20 cellular contexts compared by ENCODE assay signal in genomic region chr3:55584030-55584429, GRCh38.
"Had no signal": no experiment of that assay in that cellular context is flagged by ENCODE, and none has a peak within 500 bp of the region (broad histone marks: within the 10 kb centered on the region; RNA-seq: fewer than 3 reads in every experiment).

No MANE protein-coding gene starts in this region.

- ATAC-seq: gastrocnemius medialis; naive thymus-derived CD4-positive, alpha-beta T cell; sciatic nerve; stimulated activated effector memory CD8-positive, alpha-beta T cell treated with anti-CD3 and anti-CD28 coated beads, Interleukin-12 subunit alpha, Interleukin-12 subunit beta, amount 100 ng/mL, for 72 hours had no signal

- H3K4me1 Mint-ChIP-seq: naive thymus-derived CD4-positive, alpha-beta T cell; stimulated activated effector memory CD8-positive, alpha-beta T cell treated with anti-CD3 and anti-CD28 coated beads, Interleukin-12 subunit alpha, Interleukin-12 subunit beta, amount 100 ng/mL, for 72 hours had no signal

- H3K4me1 ChIP-seq: gastrocnemius medialis, parathyroid adenoma, thyroid gland had no signal

- H3K4me3 Mint-ChIP-seq: naive thymus-derived CD4-positive, alpha-beta T cell; nephron; neural progenitor cell; stimulated activated effector memory CD8-positive, alpha-beta T cell treated with anti-CD3 and anti-CD28 coated beads, Interleukin-12 subunit alpha, Interleukin-12 subunit beta, amount 100 ng/mL, for 72 hours; type B pancreatic cell had no signal

- H3K27ac Mint-ChIP-seq: naive thymus-derived CD4-positive, alpha-beta T cell; neural progenitor cell; progenitor cell of endocrine pancreas; stimulated activated effector memory CD8-positive, alpha-beta T cell treated with anti-CD3 and anti-CD28 coated beads, Interleukin-12 subunit alpha, Interleukin-12 subunit beta, amount 100 ng/mL, for 72 hours; type B pancreatic cell had no signal

- H3K36me3 Mint-ChIP-seq: naive thymus-derived CD4-positive, alpha-beta T cell; neural progenitor cell; stimulated activated effector memory CD8-positive, alpha-beta T cell treated with anti-CD3 and anti-CD28 coated beads, Interleukin-12 subunit alpha, Interleukin-12 subunit beta, amount 100 ng/mL, for 72 hours; type B pancreatic cell had no signal

- H3K4me3 ChIP-seq: dorsolateral prefrontal cortex, gastrocnemius medialis, neural progenitor cell, stomach, thyroid gland had no signal

- H3K27ac ChIP-seq: dorsolateral prefrontal cortex, gastrocnemius medialis, neural progenitor cell, parathyroid adenoma, stomach, thyroid gland had no signal

- DNase-seq: dorsolateral prefrontal cortex; effector CD4-positive, alpha-beta T cell; foreskin fibroblast; gastrocnemius medialis; head of caudate nucleus; mesenchymal stem cell; midbrain; naive thymus-derived CD4-positive, alpha-beta T cell; stimulated activated CD4-positive, alpha-beta T cell treated with anti-CD3 and anti-CD28 coated beads, Interleukin-2, amount 100 ng/mL, for 24 hours; stimulated activated CD4-positive, alpha-beta T cell treated with anti-CD3 and anti-CD28 coated beads, Interleukin-4, amount 100 ng/mL, for 24 hours; stimulated activated naive CD4-positive, alpha-beta T cell treated with Interleukin-2 at 50 U/mL for 16 hours; stomach; thyroid gland had no signal

- H3K9me3 ChIP-seq: gastrocnemius medialis, stomach, thyroid gland had no signal

- H3K27me3 ChIP-seq: dorsolateral prefrontal cortex, neural progenitor cell, stomach, thyroid gland had no signal

- H3K36me3 ChIP-seq: gastrocnemius medialis, neural progenitor cell, stomach, thyroid gland had no signal

- H3K9me3 Mint-ChIP-seq: type B pancreatic cell had no signal
